ENCODE assay signal across 25 cellular contexts in the genomic region with DNA sequence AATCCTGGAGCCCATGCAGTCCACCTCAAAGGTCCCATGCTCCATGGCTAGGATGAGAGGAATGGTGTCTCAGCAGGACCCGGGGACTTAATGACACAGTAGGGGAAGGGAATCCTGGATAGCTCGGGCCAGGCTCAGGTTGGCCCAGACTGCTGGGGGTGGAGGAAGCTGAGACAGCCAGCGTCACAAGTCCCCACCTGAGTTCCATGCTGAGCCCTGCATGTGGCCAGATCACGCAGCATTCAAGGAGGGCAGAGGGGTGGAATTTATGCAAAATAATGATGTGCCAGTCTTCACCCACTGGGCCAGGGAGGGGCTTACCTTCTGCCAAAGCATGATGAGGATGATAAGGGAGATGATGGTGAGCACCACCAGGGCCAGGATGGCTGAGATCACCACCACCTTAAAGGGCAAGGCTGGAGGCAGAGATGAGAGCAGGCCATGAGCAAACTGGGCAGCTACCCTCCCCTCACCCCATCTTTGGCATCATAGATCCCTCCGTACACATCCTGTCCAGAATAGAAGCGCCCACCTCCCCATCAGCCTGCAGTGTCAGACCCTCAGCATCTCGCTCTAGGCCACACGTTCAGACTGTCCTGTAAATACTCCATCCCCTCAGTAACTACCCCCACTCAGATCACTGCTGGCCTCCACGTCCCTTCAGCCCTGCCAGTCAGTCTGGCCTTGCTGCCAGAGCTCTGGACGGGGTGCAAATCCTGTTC. TPM values are rescaled to one million over a fixed set of nuclear protein-coding genes. Genes with fewer than 3 reads are reported as not detected.
"Had no signal": no experiment of that assay in that cellular context is flagged by ENCODE, and none has a peak within 500 bp of the region (broad histone marks: within the 10 kb centered on the region; RNA-seq: fewer than 3 reads in every experiment).

No MANE protein-coding gene starts in this region.

- H3K36me3 ChIP-seq: breast epithelium, ovary, prostate gland, thyroid gland had no signal

- H3K9me3 Mint-ChIP-seq: activated CD4-positive, alpha-beta memory T cell treated with anti-CD3 and anti-CD28 coated beads, Interleukin-2, amount 10 ng/mL, durations not matched to agents 7 days and 5 days; activated CD4-positive, alpha-beta T cell treated with anti-CD3 and anti-CD28 coated beads, Interleukin-2, amount 10 ng/mL, durations not matched to agents 24 days and 14 days; activated T-helper 1 cell treated with anti-CD3 and anti-CD28 coated beads, Interleukin-12 subunit alpha, Interleukin-12 subunit beta, Interleukin-2, Interleukin-4 antibody, amounts not matched to agents 30 ng/mL and 10 ng/mL and 1 ng/mL, durations not matched to agents 14 hours and 24 hours and 36 hours; naive thymus-derived CD4-positive, alpha-beta T cell; neural crest cell; stimulated activated naive CD8-positive, alpha-beta T cell treated with anti-CD3 and anti-CD28 coated beads, Interleukin-15, Interleukin-2, amounts not matched to agents 100 ng/mL and 50 ng/mL, for 24 hours had no signal

- H3K27me3 Mint-ChIP-seq: activated CD4-positive, alpha-beta memory T cell treated with anti-CD3 and anti-CD28 coated beads, Interleukin-2, amount 10 ng/mL, durations not matched to agents 7 days and 5 days; activated CD4-positive, alpha-beta T cell treated with anti-CD3 and anti-CD28 coated beads, Interleukin-2, amount 10 ng/mL, durations not matched to agents 24 days and 14 days; stimulated activated naive CD8-positive, alpha-beta T cell treated with anti-CD3 and anti-CD28 coated beads, Interleukin-15, Interleukin-2, amounts not matched to agents 100 ng/mL and 50 ng/mL, for 24 hours had no signal

- ATAC-seq: activated CD4-positive, CD25-positive, alpha-beta regulatory T cell treated with anti-CD3 and anti-CD28 coated beads, Interleukin-2, amount 50 U/mL, for 24 hours; heart left ventricle; left colon; naive thymus-derived CD4-positive, alpha-beta T cell had no signal

- H3K4me3 ChIP-seq: adrenal gland, breast epithelium, heart left ventricle, lung, ovary, prostate gland, right atrium auricular region, thyroid gland had no signal

- H3K4me3 Mint-ChIP-seq: activated CD4-positive, alpha-beta memory T cell treated with anti-CD3 and anti-CD28 coated beads, Interleukin-2, amount 10 ng/mL, durations not matched to agents 7 days and 5 days; activated CD4-positive, alpha-beta T cell treated with anti-CD3 and anti-CD28 coated beads, Interleukin-2, amount 10 ng/mL, durations not matched to agents 24 days and 14 days; activated T-helper 1 cell treated with anti-CD3 and anti-CD28 coated beads, Interleukin-12 subunit alpha, Interleukin-12 subunit beta, Interleukin-2, Interleukin-4 antibody, amounts not matched to agents 30 ng/mL and 10 ng/mL and 1 ng/mL, durations not matched to agents 14 hours and 24 hours and 36 hours; naive thymus-derived CD4-positive, alpha-beta T cell; neural crest cell; stimulated activated naive CD8-positive, alpha-beta T cell treated with anti-CD3 and anti-CD28 coated beads, Interleukin-15, Interleukin-2, amounts not matched to agents 100 ng/mL and 50 ng/mL, for 24 hours had no signal

- H3K27ac Mint-ChIP-seq: activated CD4-positive, alpha-beta memory T cell treated with anti-CD3 and anti-CD28 coated beads, Interleukin-2, amount 10 ng/mL, durations not matched to agents 7 days and 5 days; activated CD4-positive, alpha-beta T cell treated with anti-CD3 and anti-CD28 coated beads, Interleukin-2, amount 10 ng/mL, durations not matched to agents 24 days and 14 days; activated T-helper 1 cell treated with anti-CD3 and anti-CD28 coated beads, Interleukin-12 subunit alpha, Interleukin-12 subunit beta, Interleukin-2, Interleukin-4 antibody, amounts not matched to agents 30 ng/mL and 10 ng/mL and 1 ng/mL, durations not matched to agents 14 hours and 24 hours and 36 hours; naive thymus-derived CD4-positive, alpha-beta T cell; stimulated activated naive CD8-positive, alpha-beta T cell treated with anti-CD3 and anti-CD28 coated beads, Interleukin-15, Interleukin-2, amounts not matched to agents 100 ng/mL and 50 ng/mL, for 24 hours had no signal

- H3K27me3 ChIP-seq: adrenal gland, breast epithelium, heart left ventricle, ovary, right atrium auricular region, thyroid gland had no signal

- DNase-seq: activated CD4-positive, alpha-beta memory T cell treated with anti-CD3 and anti-CD28 coated beads, Interleukin-2, amount 10 ng/mL, durations not matched to agents 7 days and 5 days; activated CD4-positive, alpha-beta T cell treated with anti-CD3 and anti-CD28 coated beads, Interleukin-2, amount 10 ng/mL, durations not matched to agents 24 days and 14 days; activated gamma-delta T cell; activated naive CD4-positive, alpha-beta T cell treated with anti-CD3 and anti-CD28 coated beads, Interleukin-2, amount 50 U/mL, for 16 hours; adrenal gland; cerebellar nuclear complex; islet precursor cell; left colon; naive thymus-derived CD4-positive, alpha-beta T cell; ovary; stimulated activated CD4-positive, alpha-beta T cell treated with anti-CD3 and anti-CD28 coated beads, Interleukin-12 subunit alpha, Interleukin-12 subunit beta, amount 100 ng/mL, for 4 hours; stimulated activated CD4-positive, alpha-beta T cell treated with anti-CD3 and anti-CD28 coated beads, Interleukin-4, amount 100 ng/mL, for 4 hours; substantia nigra; thyroid gland had no signal

- H3K9me3 ChIP-seq: adrenal gland, breast epithelium, heart left ventricle, ovary, prostate gland, right atrium auricular region, thyroid gland had no signal

- H3K27ac ChIP-seq: ovary, prostate gland, right atrium auricular region, thyroid gland had no signal

- H3K4me1 ChIP-seq: adrenal gland, breast epithelium, prostate gland had no signal

RNA-seq across cellular contexts. Expression of a gene that starts 40.0 kb away (rescaled TPM):
- total RNA-seq: activated CD4-positive, alpha-beta T cell treated with anti-CD3 and anti-CD28 coated beads, Interleukin-2, amount 10 ng/mL, durations not matched to agents 24 days and 14 days; epithelial cell of proximal tubule; neural crest cell; T-helper 2 cell treated with Interferon-gamma antibody and Interleukin-4, amounts not matched to agents 100 ng/mL and 5 ng/mL, for 36 hours had no signal

RNA-seq across cellular contexts. Expression of a gene that starts 40.2 kb away (rescaled TPM):
- total RNA-seq: activated CD4-positive, alpha-beta memory T cell treated with anti-CD3 and anti-CD28 coated beads, Interleukin-2, amount 10 ng/mL, durations not matched to agents 7 days and 5 days; activated CD4-positive, alpha-beta T cell treated with anti-CD3 and anti-CD28 coated beads, Interleukin-2, amount 10 ng/mL, durations not matched to agents 24 days and 14 days; activated T-helper 1 cell treated with anti-CD3 and anti-CD28 coated beads, Interleukin-12 subunit alpha, Interleukin-12 subunit beta, Interleukin-2, Interleukin-4 antibody, amounts not matched to agents 30 ng/mL and 10 ng/mL and 1 ng/mL, durations not matched to agents 14 hours and 24 hours and 36 hours; epithelial cell of proximal tubule; naive thymus-derived CD4-positive, alpha-beta T cell; neural crest cell; right atrium auricular region; T-helper 2 cell treated with Interferon-gamma antibody and Interleukin-4, amounts not matched to agents 100 ng/mL and 5 ng/mL, for 36 hours; thyroid gland had no signal
